Comparison of ENCODE assay signal across 7 cellular contexts in the genomic region with DNA sequence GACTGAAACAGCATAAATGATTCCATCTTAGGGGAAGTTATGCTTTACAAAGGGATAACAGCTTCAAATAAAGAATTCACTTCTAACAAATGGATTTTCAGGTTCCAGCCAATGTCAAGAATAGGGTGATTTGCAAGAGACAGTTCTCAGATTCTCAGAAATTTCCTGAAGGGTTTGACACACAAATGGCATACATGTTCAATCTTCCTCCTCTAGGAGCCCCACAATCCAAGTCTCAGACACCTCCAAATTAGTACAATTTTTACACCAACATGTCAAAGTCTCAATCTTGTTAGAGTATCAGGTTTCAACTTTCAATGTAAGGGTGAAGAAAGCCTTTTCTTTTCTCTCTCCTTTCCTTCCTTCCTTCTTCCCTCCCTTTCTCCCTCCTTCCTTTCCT.
"Had no signal": no experiment of that assay in that cellular context is flagged by ENCODE, and none has a peak within 500 bp of the region (broad histone marks: within the 10 kb centered on the region; RNA-seq: fewer than 3 reads in every experiment).

No MANE protein-coding gene starts in this region.

- FAIRE-seq: G401.6, GM12891, GM12892, GM18507, GM19239 had no signal

- DNase-seq: GDM1, GF-D8 had no signal
